Comparison of ENCODE assay signal across 7 cellular contexts in the genomic region with DNA sequence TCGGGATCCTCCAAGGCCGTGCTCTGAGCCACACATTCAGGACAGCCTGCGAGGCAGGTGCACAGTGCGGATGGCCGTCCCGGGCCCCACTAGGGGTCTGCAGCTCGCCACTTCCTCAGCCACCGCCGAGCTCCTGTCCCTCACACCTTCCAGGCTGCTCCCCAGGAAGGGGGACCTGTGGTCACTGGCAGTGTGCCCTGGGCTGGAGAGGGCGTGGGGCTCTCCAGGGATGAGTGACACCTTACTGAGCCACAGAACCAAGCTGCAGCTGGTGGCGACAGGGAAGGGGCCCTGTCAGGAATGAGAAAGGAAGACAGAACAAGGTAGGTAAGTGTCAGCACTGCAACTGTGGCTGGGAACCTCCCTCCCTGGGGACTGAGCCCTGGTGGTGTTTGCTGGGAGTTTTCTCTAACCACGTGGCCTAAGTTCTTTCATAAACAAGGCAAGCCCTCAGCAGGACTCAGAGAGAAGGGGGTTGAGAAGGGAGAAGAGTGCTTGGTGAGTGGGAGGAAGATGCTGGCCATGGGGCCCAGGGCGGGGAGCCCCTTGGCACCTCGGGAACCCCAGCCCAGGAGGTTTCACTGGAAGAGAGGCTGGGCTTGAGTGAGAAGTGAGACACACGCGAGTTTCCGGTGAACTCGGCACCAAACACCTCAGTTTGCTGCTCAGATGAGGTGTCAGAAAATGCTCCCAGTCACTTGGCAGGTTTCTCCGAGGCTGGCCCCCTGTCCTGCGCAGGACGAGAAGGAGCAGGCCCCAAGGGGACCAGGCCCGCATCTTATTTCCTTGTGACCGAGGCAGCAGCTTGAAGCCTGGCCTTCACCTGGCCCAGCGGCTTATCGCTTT. TPM values are rescaled to one million over a fixed set of nuclear protein-coding genes. Genes with fewer than 3 reads are reported as not detected.
DNase-seq lines count a peak whose midpoint lies in the region; ATAC-seq, FAIRE-seq and TF ChIP-seq lines count a peak whose summit lies in the region.

No MANE protein-coding gene starts in this region.

- peak; percentile 72 for FAIRE-seq in K562 (lab: Jason Lieb, UNC)

- H3K4me2 ChIP-seq in GM23248 (ENCODE audit: unreplicated experiment): no peak overlapping the region
- no peak overlapping the region for H3K4me2 ChIP-seq in KMS-11
- peak overlapping the region; percentile 61 for H3K4me2 ChIP-seq in K562 (ENCODE audit: insufficient read depth, low read length)

- H3K9ac ChIP-seq in GM23248 (no peak overlapping the region), KMS-11 (no peak overlapping the region), K562 (ENCODE audit: insufficient read depth in 1 of 2, low read depth in 2 of 2, low read length in 2 of 2) (peak overlapping the region; percentile 58 to 81)

- H3K27me3 ChIP-seq in GM23248 (replicated peaks; ENCODE audit: insufficient read depth) (no peaks in the 10 kb centered on the region), KMS-11 (ENCODE audit: insufficient read depth, low read depth) (no peaks in the 10 kb centered on the region), K562 (ENCODE audit: control insufficient read depth in 2 of 2, insufficient read depth in 2 of 2, low read length in 2 of 2) (no peaks in the 10 kb centered on the region), prostate gland (replicated peaks; ENCODE audit: insufficient read depth) (no peaks in the 10 kb centered on the region), psoas muscle (ENCODE audit: insufficient read depth in 3 of 3, low read length in 2 of 3) (peaks cover 0 to 9% (median 0%) of the 10 kb centered on the region in 3 donors)

- H3K9me2 ChIP-seq in GM23248 (ENCODE audit: insufficient read depth): no peaks in the 10 kb centered on the region

- no peaks in the 10 kb centered on the region for H3F3A ChIP-seq in GM23248 (ENCODE audit: insufficient read depth)

- in situ Hi-C loops in GM23248 (cut with MboI) (no loop called here), K562 (cut with MboI) (no loop called here)

- no peaks in the 10 kb centered on the region for H3K9me1 ChIP-seq in K562 (ENCODE audit: control insufficient read depth, insufficient read depth, low read length)

- no peak for TF ChIP-seq EP300 in K562 (IDR thresholded peaks at IDR 0.05; ENCODE audit: low read length)

- CTCF ChIA-PET in K562 (lab: Yijun Ruan, JAX; ENCODE audit: low intra/inter-chr PET ratio): no interaction called here

- no peak for TF ChIP-seq RAD21 in K562 (CRISPR knock-in tag; conservative IDR thresholded peaks at IDR 0.05 in 1 of 2, IDR thresholded peaks at IDR 0.05 in 1 of 2)

- peak; percentile 24 for DNase-seq in GM23248
- DNase-seq in K562 (ENCODE audit: extremely low read depth in 1 of 4, low spot score in 3 of 4): peak; percentile 63 to 71 (median 65)
- no peak for DNase-seq in ecto neural progenitor cell (ENCODE audit: low spot score)
- no peak for DNase-seq in prostate gland (ENCODE audit: low spot score)
- no peak for DNase-seq in psoas muscle

- H3K4me3 ChIP-seq in GM23248 (no peak overlapping the region), KMS-11 (IDR thresholded peaks at IDR 0.05; ENCODE audit: insufficient read depth, low read depth, low read length) (no peak overlapping the region), K562 (no peak overlapping the region), prostate gland (no peak overlapping the region), psoas muscle (no peak overlapping the region)

- no TSS peak for BruUV-seq in K562 (replicated peaks; lab: Mats Ljungman, UMichigan)

- no peaks in the 10 kb centered on the region for H3K36me3 ChIP-seq in GM23248 (ENCODE audit: low read depth)
- no peaks in the 10 kb centered on the region for H3K36me3 ChIP-seq in KMS-11 (ENCODE audit: insufficient read depth)
- H3K36me3 ChIP-seq in K562 (ENCODE audit: control insufficient read depth, insufficient read depth, low read length): no peaks in the 10 kb centered on the region
- no peaks in the 10 kb centered on the region for H3K36me3 ChIP-seq in prostate gland
- no peaks in the 10 kb centered on the region for H3K36me3 ChIP-seq in psoas muscle (ENCODE audit: insufficient read depth in 1 of 2, low read depth in 1 of 2)

- H3K4me1 ChIP-seq in GM23248 (ENCODE audit: insufficient read depth) (no peaks in the 10 kb centered on the region), KMS-11 (ENCODE audit: low read depth, poor library complexity, severe bottlenecking) (peaks cover 12% of the 10 kb centered on the region), K562 (replicated peaks in 1 of 2; ENCODE audit: control insufficient read depth in 2 of 2, insufficient read depth in 2 of 2, low read length in 2 of 2) (peaks cover 63 to 81% of the 10 kb centered on the region in 2 experiments), prostate gland (replicated peaks) (no peaks in the 10 kb centered on the region), psoas muscle (no peaks in the 10 kb centered on the region)

- TF ChIP-seq POLR2A in K562 (conservative IDR thresholded peaks at IDR 0.05) (0 out of 2 replicates have a peak, but pooled peaks have one; percentile 38), prostate gland (IDR thresholded peaks at IDR 0.05) (no peak)

- no peaks in the 10 kb centered on the region for H3K79me2 ChIP-seq in GM23248 (ENCODE audit: insufficient read depth)
- H3K79me2 ChIP-seq in KMS-11 (ENCODE audit: insufficient read depth, low read depth): no peaks in the 10 kb centered on the region
- no peaks in the 10 kb centered on the region for H3K79me2 ChIP-seq in K562 (ENCODE audit: control insufficient read depth, insufficient read depth, low read length)

- 88% methylated on average over 25 of the region's 25 CpGs for WGBS in GM23248 (ENCODE audit: low coverage in 1 of 2, low lambda C conversion rate in 2 of 2, missing lambda C conversion rate in 2 of 2), 2 experiments
- WGBS in K562 (ENCODE audit: insufficient coverage, low coverage, missing lambda C conversion rate): 43% methylated on average over 25 of the region's 25 CpGs
- 78% methylated on average over 25 of the region's 25 CpGs for WGBS in prostate gland
- WGBS in psoas muscle, 3 donors: 77 to 80% (median 78%) methylated on average over 25 of the region's 25 CpGs

- H2AFZ ChIP-seq in GM23248: no peak overlapping the region
- H2AFZ ChIP-seq in KMS-11 (ENCODE audit: low read depth): peak overlapping the region; percentile 32; the same call in 1 of the 2 replicates
- H2AFZ ChIP-seq in K562 (ENCODE audit: low read depth, low read length): peak overlapping the region; percentile 94

- H3K9me3 ChIP-seq in GM23248 (ENCODE audit: low read depth) (no peaks in the 10 kb centered on the region), K562 (replicated peaks; ENCODE audit: control insufficient read depth, insufficient read depth, low read depth, low read length) (no peaks in the 10 kb centered on the region), prostate gland (no peaks in the 10 kb centered on the region), psoas muscle (no peaks in the 10 kb centered on the region)

- TF ChIP-seq CTCF in KMS-11 (conservative IDR thresholded peaks at IDR 0.05; ENCODE audit: low read depth, low read length) (no peak), K562 (IDR thresholded peaks at IDR 0.05 in 2 of 3, conservative IDR thresholded peaks at IDR 0.05 in 1 of 3; ENCODE audit: insufficient read depth in 2 of 3, low read depth in 1 of 3, low read length in 3 of 3) (no peak), prostate gland (IDR thresholded peaks at IDR 0.05) (no peak), psoas muscle (IDR thresholded peaks at IDR 0.05) (no peak)

- POLR2A ChIA-PET in K562 (lab: Yijun Ruan, JAX): interaction anchor here (0.9 to 2.5 kb wide), 6 partner anchors 11 to 167 kb away, joined by 3 to 12 read pairs (median 4); a partner anchor contains a TSS

- intact Hi-C loops in K562 (cut with micrococcal nuclease) (loop anchor here (5.0 kb wide), 2 partner anchors 74 to 159 kb away; a partner anchor contains a TSS), prostate gland (cut with DNase I) (no loop called here), psoas muscle (cut with DNase I) (no loop called here)

- H3K27ac ChIP-seq in GM23248 (no peak overlapping the region), KMS-11 (no peak overlapping the region), K562 (ENCODE audit: extremely low read depth, low read depth, low read length) (peak overlapping the region; percentile 81), prostate gland (no peak overlapping the region), psoas muscle (no peak overlapping the region)

- no peaks in the 10 kb centered on the region for H4K20me1 ChIP-seq in GM23248 (ENCODE audit: insufficient read depth)
- H4K20me1 ChIP-seq in KMS-11 (ENCODE audit: insufficient read depth): no peaks in the 10 kb centered on the region
- no peaks in the 10 kb centered on the region for H4K20me1 ChIP-seq in K562 (replicated peaks; ENCODE audit: control insufficient read depth, insufficient read depth, low read length)

- ATAC-seq in GM18861 (IDR thresholded peaks at IDR 0.05; ENCODE audit: unreplicated experiment) (peak; percentile 55), K562 (peak; percentile 58), psoas muscle (no peak)

RNA-seq across cellular contexts. Expression of a gene that starts 5.2 kb away (rescaled TPM):
- total RNA-seq in GM23248 (2014; rRNA removed; shearing (Covaris generic)): not detected in 2 replicates
- polyA plus RNA-seq in GM23248 (2016; fragmentation: Nextera tagmentation; extraction: Ambion mirVana): not detected in 2 replicates
- not detected in 2 replicates for total RNA-seq in K562 (2011; cell fraction: chromatin; rRNA removed; ENCODE audit: low replicate concordance)
- not detected in 2 replicates for total RNA-seq in K562 (2011; cell fraction: nucleolus; rRNA removed)
- not detected in 2 replicates for total RNA-seq in K562 (2011; cell fraction: nucleoplasm; rRNA removed)
- total RNA-seq in K562 (2014; rRNA removed): not detected in 2 replicates
- total RNA-seq in K562 (2014; rRNA removed; fragmentation: Illumina TruSeq; extraction: Trizol): not detected in 2 replicates
- not detected in 2 replicates for total RNA-seq in K562 (2015; rRNA removed; fragmentation: Illumina TruSeq; extraction: Trizol)
- not detected in 2 replicates for total RNA-seq in K562 (2021)
- polyA plus RNA-seq in K562 (2011; rRNA removed): 0.04 TPM in 1 of 2 replicates, not detected in the other
- not detected in 2 replicates for polyA plus RNA-seq in K562 (2011; cell fraction: cytosol; rRNA removed)
- not detected in 2 replicates for polyA plus RNA-seq in K562 (2011; cell fraction: nucleus; rRNA removed)
- 0.10 TPM in 1 of 2 replicates, not detected in the other for polyA plus RNA-seq in K562 (2012)
- polyA plus RNA-seq in K562 (2014; fragmentation: Illumina TruSeq; extraction: Trizol): not detected in 2 replicates
- polyA plus RNA-seq in K562 (2014; fragmentation: Nextera tagmentation; extraction: Ambion mirVana): not detected
- polyA plus RNA-seq in K562 (2014; rRNA removed): not detected in 2 replicates
- polyA minus RNA-seq in K562 (2011; rRNA and poly(A)+ RNA removed): not detected in 2 replicates
- polyA minus RNA-seq in K562 (2011; cell fraction: cytosol; rRNA and poly(A)+ RNA removed): not detected in 2 replicates
- not detected in 2 replicates for polyA minus RNA-seq in K562 (2011; cell fraction: nucleus; rRNA and poly(A)+ RNA removed)
- total RNA-seq in prostate gland: 1 to 10 TPM in 1 of 2 donors, not detected in 1; 2.3 TPM
- not detected for total RNA-seq in psoas muscle
- polyA plus RNA-seq in psoas muscle: not detected

RNA-seq across cellular contexts. Expression of a gene that starts 10.6 kb away (rescaled TPM):
- total RNA-seq in GM23248 (2014; rRNA removed; shearing (Covaris generic)): not detected in 2 replicates
- 0.34 TPM in 1 of 2 replicates, not detected in the other for polyA plus RNA-seq in GM23248 (2016; fragmentation: Nextera tagmentation; extraction: Ambion mirVana)
- not detected in 2 replicates for total RNA-seq in K562 (2011; cell fraction: chromatin; rRNA removed; ENCODE audit: low replicate concordance)
- total RNA-seq in K562 (2011; cell fraction: nucleolus; rRNA removed): not detected in 2 replicates
- total RNA-seq in K562 (2011; cell fraction: nucleoplasm; rRNA removed): not detected in 2 replicates
- total RNA-seq in K562 (2014; rRNA removed): not detected in 2 replicates
- not detected in 2 replicates for total RNA-seq in K562 (2014; rRNA removed; fragmentation: Illumina TruSeq; extraction: Trizol)
- not detected in 2 replicates for total RNA-seq in K562 (2015; rRNA removed; fragmentation: Illumina TruSeq; extraction: Trizol)
- not detected in 2 replicates for total RNA-seq in K562 (2021)
- not detected in 2 replicates for polyA plus RNA-seq in K562 (2011; rRNA removed)
- polyA plus RNA-seq in K562 (2011; cell fraction: cytosol; rRNA removed): 0.49 TPM in 1 of 2 replicates, not detected in the other
- not detected in 2 replicates for polyA plus RNA-seq in K562 (2011; cell fraction: nucleus; rRNA removed)
- polyA plus RNA-seq in K562 (2012): not detected in 2 replicates
- polyA plus RNA-seq in K562 (2014; fragmentation: Illumina TruSeq; extraction: Trizol): not detected in 2 replicates
- polyA plus RNA-seq in K562 (2014; fragmentation: Nextera tagmentation; extraction: Ambion mirVana): under 1 TPM; 0.22 to 0.62 TPM
- not detected in 2 replicates for polyA plus RNA-seq in K562 (2014; rRNA removed)
- polyA minus RNA-seq in K562 (2011; rRNA and poly(A)+ RNA removed): not detected in 2 replicates
- not detected in 2 replicates for polyA minus RNA-seq in K562 (2011; cell fraction: cytosol; rRNA and poly(A)+ RNA removed)
- polyA minus RNA-seq in K562 (2011; cell fraction: nucleus; rRNA and poly(A)+ RNA removed): not detected in 2 replicates
- not detected for total RNA-seq in prostate gland
- not detected for total RNA-seq in psoas muscle
- not detected for polyA plus RNA-seq in psoas muscle

Comparison
In these comparisons a context has a peak if more than half of its experiments do, and no peak if none do; other contexts are left out.
1. ATAC-seq: peak in GM18861 (single experiment) and K562 (single experiment); none in psoas muscle (0 of 4).
2. DNase-seq: peak in GM23248 (single experiment) and K562 (4 of 4); none in ecto neural progenitor cell (single experiment), prostate gland (single experiment) and psoas muscle (0 of 2).
3. H3K9ac ChIP-seq: peak in K562 (2 of 2); none in GM23248 (single experiment) and KMS-11 (single experiment).